Comparison of ENCODE assay signal across 19 cellular contexts in genomic region chr12:130200445-130200844, GRCh38. TPM values are rescaled to one million over a fixed set of nuclear protein-coding genes. Genes with fewer than 3 reads are reported as not detected.
DNase-seq lines count a peak whose midpoint lies in the region; ATAC-seq and TF ChIP-seq lines count a peak whose summit lies in the region.
"Had no signal": no experiment of that assay in that cellular context is flagged by ENCODE, and none has a peak within 500 bp of the region (broad histone marks: within the 10 kb centered on the region; RNA-seq: fewer than 3 reads in every experiment).

No MANE protein-coding gene starts in this region.

- no peak for TF ChIP-seq CTCF in HEK293 (tag by site-specific recombination; IDR thresholded peaks at IDR 0.05)
- no peak for TF ChIP-seq CTCF in sigmoid colon (IDR thresholded peaks at IDR 0.05)

- no peaks in the 10 kb centered on the region for H3K4me1 ChIP-seq in HEK293 (ENCODE audit: control insufficient read depth, insufficient read depth, low read length)
- no peaks in the 10 kb centered on the region for H3K4me1 ChIP-seq in sigmoid colon

- ATAC-seq in central memory CD8-positive, alpha-beta T cell (replicated peaks; ENCODE audit: extremely low read depth, poor library complexity, severe bottlenecking), result no peak
- ATAC-seq in left lobe of liver (no peak), GM21723 (IDR thresholded peaks at IDR 0.05; ENCODE audit: unreplicated experiment) (no peak)

- H3K27me3 ChIP-seq in sigmoid colon, result peaks cover 0 to 3% (median 0%) of the 10 kb centered on the region in 3 donors

- 77 to 81% methylated on average over 7 of the region's 7 CpGs for WGBS in sigmoid colon, 2 donors

- no peaks in the 10 kb centered on the region for H3K36me3 ChIP-seq in HEK293 (ENCODE audit: control insufficient read depth in 2 of 2, insufficient read depth in 1 of 2, low read length in 2 of 2)
- H3K36me3 ChIP-seq in sigmoid colon, result no peaks in the 10 kb centered on the region

- DNase-seq in central memory CD8-positive, alpha-beta T cell (ENCODE audit: low spot score in 2 of 2), result no peak
- DNase-seq in left lobe of liver (ENCODE audit: low spot score), result peak; percentile 21
- DNase-seq in sigmoid colon, result peak; percentile 22
- no peak for DNase-seq in SHP77 treated with DMSO at 0.1 percent for 48 hours (lab: John Stamatoyannopoulos, UW)
- no peak for DNase-seq in NCI-H526 (lab: John Stamatoyannopoulos, UW)
- DNase-seq: C1 segment of cervical spinal cord; Calu3; CD4-positive, alpha-beta memory T cell; COR-L47; DMS153; DND-41; GM23248; H7; HCEC 1CT had no signal

- no peaks in the 10 kb centered on the region for H3K36me3 Mint-ChIP-seq in central memory CD8-positive, alpha-beta T cell (ENCODE audit: insufficient read depth)
- H3K36me3 Mint-ChIP-seq: CD4-positive, alpha-beta memory T cell had no signal

- H3K27me3 Mint-ChIP-seq in central memory CD8-positive, alpha-beta T cell, result no peaks in the 10 kb centered on the region
- H3K27me3 Mint-ChIP-seq: CD4-positive, alpha-beta memory T cell had no signal

- no peaks in the 10 kb centered on the region for H3K4me1 Mint-ChIP-seq in central memory CD8-positive, alpha-beta T cell
- H3K4me1 Mint-ChIP-seq: CD4-positive, alpha-beta memory T cell had no signal

- H3K9me3 ChIP-seq in HEK293 (ENCODE audit: control insufficient read depth, insufficient read depth, low read depth, low read length) (no peaks in the 10 kb centered on the region), sigmoid colon (no peaks in the 10 kb centered on the region)

- intact Hi-C loops in sigmoid colon (cut with DNase I), result no loop called here

- POLR2A ChIA-PET in HEK293 (lab: Yijun Ruan, JAX), result no interaction called here

- H3K4me3 Mint-ChIP-seq in central memory CD8-positive, alpha-beta T cell, result no peak overlapping the region
- H3K4me3 Mint-ChIP-seq: CD4-positive, alpha-beta memory T cell had no signal

- TF ChIP-seq POLR2A in sigmoid colon (IDR thresholded peaks at IDR 0.05), result no peak

- H3K27ac ChIP-seq in HEK293 (ENCODE audit: extremely low read depth, low read depth, low read length) (no peak overlapping the region), sigmoid colon (no peak overlapping the region)
- H3K27ac ChIP-seq: GM23248 had no signal

- no peak overlapping the region for H3K4me3 ChIP-seq in HEK293 (ENCODE audit: low read depth, low read length)
- no peak overlapping the region for H3K4me3 ChIP-seq in sigmoid colon
- H3K4me3 ChIP-seq: GM23248 had no signal

- peaks cover 16% of the 10 kb centered on the region for H3K9me3 Mint-ChIP-seq in central memory CD8-positive, alpha-beta T cell

- TF ChIP-seq EP300 in sigmoid colon (IDR thresholded peaks at IDR 0.05), result no peak

- peak overlapping the region; percentile 26 for H3K27ac Mint-ChIP-seq in central memory CD8-positive, alpha-beta T cell (ENCODE audit: low read depth)
- H3K27ac Mint-ChIP-seq: CD4-positive, alpha-beta memory T cell had no signal

- CTCF ChIA-PET in HEK293 (lab: Yijun Ruan, JAX), result interaction anchor here (0.6 kb wide), 1 partner anchor 12 kb away, joined by 4 read pairs; no protein-coding TSS in a partner anchor

TF ChIP-seq in HEK293, 187 proteins besides CTCF, POLR2A, EP300 and RAD21:
- TF ChIP-seq ZSCAN30 (tag by site-specific recombination; IDR thresholded peaks at IDR 0.05) (no peak), SP7 (tag by site-specific recombination; IDR thresholded peaks at IDR 0.05) (no peak), ZNF623 (tag by site-specific recombination; IDR thresholded peaks at IDR 0.05) (peak; percentile 52), ZIC2 (tag by site-specific recombination; IDR thresholded peaks at IDR 0.05) (no peak), RBAK (tag by site-specific recombination; IDR thresholded peaks at IDR 0.05) (no peak), SETDB1 (IDR thresholded peaks at IDR 0.05; ENCODE audit: insufficient read length, low read length) (no peak), ZNF670 (tag by site-specific recombination; IDR thresholded peaks at IDR 0.05; ENCODE audit: low read depth) (no peak)
TF ChIP-seq in HEK293: peak in this region for 1.

RNA-seq across cellular contexts. Expression of gene FZD10, which starts 38.2 kb away (rescaled TPM):
- total RNA-seq in left lobe of liver (not detected), sigmoid colon (1 to 10 TPM in 2 of 4 donors, under 1 TPM in 2; 0.27 to 1.7 (median 0.93) TPM)
- polyA plus RNA-seq in sigmoid colon, result under 1 TPM in 2 of 3 donors, not detected in 1; 0.13 to 0.60 TPM
- total RNA-seq: A172; A673; Calu3; CD4-positive, alpha-beta memory T cell; GM23248 had no signal
- polyA plus RNA-seq: BJ; CD4-positive, alpha-beta memory T cell; GM23248 had no signal

Comparison
In these comparisons a context has a peak if more than half of its experiments do, and no peak if none do; other contexts are left out.
1. DNase-seq: peak in left lobe of liver (single experiment) and sigmoid colon (single experiment); none in central memory CD8-positive, alpha-beta T cell (0 of 2), SHP77 treated with DMSO at 0.1 percent for 48 hours (single experiment) and NCI-H526 (0 of 2).